1 cellular context compared by ENCODE assay signal in the genomic region with DNA sequence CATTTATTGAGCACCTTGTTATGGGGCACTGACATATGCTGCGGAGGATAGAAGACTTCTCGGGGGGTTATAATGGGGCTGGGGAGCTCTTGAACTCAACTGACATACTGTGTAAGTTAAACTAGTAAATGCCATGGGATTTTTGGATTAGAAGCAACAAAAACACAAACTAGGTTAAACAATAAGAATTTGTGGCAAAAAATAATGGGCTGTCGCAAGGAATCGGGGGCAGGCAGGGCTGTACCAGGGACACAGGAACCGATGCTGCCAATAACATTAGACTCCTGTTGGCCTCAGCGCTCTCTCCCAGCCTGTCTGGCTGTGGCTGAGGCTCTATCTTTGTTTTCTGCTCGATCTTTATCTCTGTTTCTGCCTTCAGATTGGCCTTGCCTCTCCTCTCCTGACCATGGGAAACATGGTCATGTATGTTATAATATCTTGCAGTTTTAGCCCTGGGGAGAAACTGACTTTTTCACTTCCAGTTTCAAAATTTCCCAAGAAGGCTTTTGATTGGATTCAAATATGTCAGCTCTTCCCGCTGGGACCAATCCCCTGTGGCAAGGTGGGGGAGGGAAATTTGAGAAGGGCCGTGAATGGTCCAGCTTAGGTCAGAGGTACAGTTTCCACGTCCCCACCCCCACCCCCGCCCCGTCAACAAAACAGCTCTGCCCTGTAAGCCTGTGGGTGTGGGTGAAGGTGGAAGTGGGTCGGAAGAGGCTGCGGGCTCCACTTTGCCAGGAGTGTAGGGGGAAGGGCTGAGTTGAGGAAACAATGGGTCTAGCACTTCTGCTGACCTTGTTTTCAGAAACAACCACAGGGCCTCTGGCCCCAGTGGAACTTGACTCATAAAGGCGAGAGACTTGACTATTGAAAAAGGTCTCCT.
TF ChIP-seq lines count a peak whose summit lies in the region.

No MANE protein-coding gene starts in this region.

TF ChIP-seq in K562, 482 proteins besides CTCF, POLR2A, EP300 and RAD21 (continued from another document and continues in another):
- TF ChIP-seq, protein P1, sequence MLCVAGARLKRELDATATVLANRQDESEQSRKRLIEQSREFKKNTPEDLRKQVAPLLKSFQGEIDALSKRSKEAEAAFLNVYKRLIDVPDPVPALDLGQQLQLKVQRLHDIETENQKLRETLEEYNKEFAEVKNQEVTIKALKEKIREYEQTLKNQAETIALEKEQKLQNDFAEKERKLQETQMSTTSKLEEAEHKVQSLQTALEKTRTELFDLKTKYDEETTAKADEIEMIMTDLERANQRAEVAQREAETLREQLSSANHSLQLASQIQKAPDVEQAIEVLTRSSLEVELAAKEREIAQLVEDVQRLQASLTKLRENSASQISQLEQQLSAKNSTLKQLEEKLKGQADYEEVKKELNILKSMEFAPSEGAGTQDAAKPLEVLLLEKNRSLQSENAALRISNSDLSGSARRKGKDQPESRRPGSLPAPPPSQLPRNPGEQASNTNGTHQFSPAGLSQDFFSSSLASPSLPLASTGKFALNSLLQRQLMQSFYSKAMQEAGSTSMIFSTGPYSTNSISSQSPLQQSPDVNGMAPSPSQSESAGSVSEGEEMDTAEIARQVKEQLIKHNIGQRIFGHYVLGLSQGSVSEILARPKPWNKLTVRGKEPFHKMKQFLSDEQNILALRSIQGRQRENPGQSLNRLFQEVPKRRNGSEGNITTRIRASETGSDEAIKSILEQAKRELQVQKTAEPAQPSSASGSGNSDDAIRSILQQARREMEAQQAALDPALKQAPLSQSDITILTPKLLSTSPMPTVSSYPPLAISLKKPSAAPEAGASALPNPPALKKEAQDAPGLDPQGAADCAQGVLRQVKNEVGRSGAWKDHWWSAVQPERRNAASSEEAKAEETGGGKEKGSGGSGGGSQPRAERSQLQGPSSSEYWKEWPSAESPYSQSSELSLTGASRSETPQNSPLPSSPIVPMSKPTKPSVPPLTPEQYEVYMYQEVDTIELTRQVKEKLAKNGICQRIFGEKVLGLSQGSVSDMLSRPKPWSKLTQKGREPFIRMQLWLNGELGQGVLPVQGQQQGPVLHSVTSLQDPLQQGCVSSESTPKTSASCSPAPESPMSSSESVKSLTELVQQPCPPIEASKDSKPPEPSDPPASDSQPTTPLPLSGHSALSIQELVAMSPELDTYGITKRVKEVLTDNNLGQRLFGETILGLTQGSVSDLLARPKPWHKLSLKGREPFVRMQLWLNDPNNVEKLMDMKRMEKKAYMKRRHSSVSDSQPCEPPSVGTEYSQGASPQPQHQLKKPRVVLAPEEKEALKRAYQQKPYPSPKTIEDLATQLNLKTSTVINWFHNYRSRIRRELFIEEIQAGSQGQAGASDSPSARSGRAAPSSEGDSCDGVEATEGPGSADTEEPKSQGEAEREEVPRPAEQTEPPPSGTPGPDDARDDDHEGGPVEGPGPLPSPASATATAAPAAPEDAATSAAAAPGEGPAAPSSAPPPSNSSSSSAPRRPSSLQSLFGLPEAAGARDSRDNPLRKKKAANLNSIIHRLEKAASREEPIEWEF (CRISPR knock-in tag; IDR thresholded peaks at IDR 0.05): 0 out of 2 replicates have a peak, but pooled peaks have one; percentile 12
- TF ChIP-seq LCOR (CRISPR knock-in tag; IDR thresholded peaks at IDR 0.05) (peak; percentile 61; the same call in 1 of the 2 replicates), ZNF354B (CRISPR knock-in tag; IDR thresholded peaks at IDR 0.05) (no peak), FOXJ2 (tag; IDR thresholded peaks at IDR 0.05) (peak; percentile 51; the same call in 1 of the 2 replicates), NR2C1 (IDR thresholded peaks at IDR 0.05) (no peak; the same call in none of the 2 replicates), NR2C1 (tag; IDR thresholded peaks at IDR 0.05) (peak; percentile 45; the same call in 1 of the 2 replicates), KLF6 (CRISPR knock-in tag; IDR thresholded peaks at IDR 0.05; ENCODE audit: borderline replicate concordance) (0 out of 2 replicates have a peak, but pooled peaks have one; percentile 10), ZNF639 (CRISPR knock-in tag; conservative IDR thresholded peaks at IDR 0.05 in 1 of 2, IDR thresholded peaks at IDR 0.05 in 1 of 2) (peak in 1 of 2 experiments; percentile 58; a peak in 1 of 4 replicates), TOE1 (IDR thresholded peaks at IDR 0.05; ENCODE audit: borderline replicate concordance) (no peak; the same call in 1 of the 2 replicates), TOE1 (CRISPR knock-in tag; IDR thresholded peaks at IDR 0.05; ENCODE audit: borderline replicate concordance, low read depth) (no peak), TCF7 (IDR thresholded peaks at IDR 0.05; ENCODE audit: borderline replicate concordance) (no peak), TBL1XR1 (IDR thresholded peaks at IDR 0.05; ENCODE audit: low read length in 2 of 2) (peak in 1 of 2 experiments; percentile 59; a peak in 2 of 4 replicates), ZNF311 (CRISPR knock-in tag; IDR thresholded peaks at IDR 0.05) (peak; percentile 58; the same call in 1 of the 2 replicates), PHF8 (IDR thresholded peaks at IDR 0.05; ENCODE audit: borderline replicate concordance, low read length) (peak; percentile 8; the same call in 1 of the 2 replicates), HDAC3 (IDR thresholded peaks at IDR 0.05; ENCODE audit: borderline replicate concordance, partially characterized antibody) (no peak), ETV6 (IDR thresholded peaks at IDR 0.05; ENCODE audit: borderline replicate concordance in 1 of 2, low read depth in 2 of 2, low read length in 1 of 2) (0 out of 4 replicates have a peak, but pooled peaks of 1 of the 2 experiments have one; percentile 12), ETV6 (CRISPR knock-in tag; IDR thresholded peaks at IDR 0.05; ENCODE audit: borderline replicate concordance) (no peak), XRCC4 (IDR thresholded peaks at IDR 0.05; ENCODE audit: extremely low read depth, insufficient read depth, insufficient read length) (no peak), NFYB (IDR thresholded peaks at IDR 0.05; ENCODE audit: extremely low read depth, insufficient read length) (peak; percentile 77), ID3 (CRISPR knock-in tag; IDR thresholded peaks at IDR 0.05) (no peak), ID3 (tag; IDR thresholded peaks at IDR 0.05) (0 out of 2 replicates have a peak, but pooled peaks have one; percentile 13), CC2D1A (IDR thresholded peaks at IDR 0.05) (peak; percentile 46), ZBTB2 (IDR thresholded peaks at IDR 0.05) (0 out of 2 replicates have a peak, but pooled peaks have one; percentile 44), SMARCE1 (IDR thresholded peaks at IDR 0.05) (no peak), SUPT5H (IDR thresholded peaks at IDR 0.05) (peak; percentile 26), PREB (CRISPR knock-in tag; IDR thresholded peaks at IDR 0.05) (no peak), HDAC2 (IDR thresholded peaks at IDR 0.05) (peak; percentile 13; the same call in 1 of the 2 replicates), GABPA (tag; conservative IDR thresholded peaks at IDR 0.05; ENCODE audit: low read depth) (peak; percentile 38; the same call in 1 of the 2 replicates), NCOR1 (IDR thresholded peaks at IDR 0.05) (peak; percentile 35; the same call in 1 of the 2 replicates), ZSCAN29 (IDR thresholded peaks at IDR 0.05) (0 out of 2 replicates have a peak, but pooled peaks have one; percentile 4), CHD2 (IDR thresholded peaks at IDR 0.05; ENCODE audit: low read depth, low read length) (peak; percentile 62; the same call in 1 of the 2 replicates), NFXL1 (CRISPR knock-in tag; IDR thresholded peaks at IDR 0.05) (no peak)
- TF ChIP-seq, protein P2, sequence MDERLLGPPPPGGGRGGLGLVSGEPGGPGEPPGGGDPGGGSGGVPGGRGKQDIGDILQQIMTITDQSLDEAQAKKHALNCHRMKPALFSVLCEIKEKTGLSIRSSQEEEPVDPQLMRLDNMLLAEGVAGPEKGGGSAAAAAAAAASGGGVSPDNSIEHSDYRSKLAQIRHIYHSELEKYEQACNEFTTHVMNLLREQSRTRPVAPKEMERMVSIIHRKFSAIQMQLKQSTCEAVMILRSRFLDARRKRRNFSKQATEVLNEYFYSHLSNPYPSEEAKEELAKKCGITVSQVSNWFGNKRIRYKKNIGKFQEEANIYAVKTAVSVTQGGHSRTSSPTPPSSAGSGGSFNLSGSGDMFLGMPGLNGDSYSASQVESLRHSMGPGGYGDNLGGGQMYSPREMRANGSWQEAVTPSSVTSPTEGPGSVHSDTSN (CRISPR knock-in tag; IDR thresholded peaks at IDR 0.05; ENCODE audit: low read depth): no peak
- TF ChIP-seq, protein P2 (tag; conservative IDR thresholded peaks at IDR 0.05; ENCODE audit: low read depth): peak; percentile 42; the same call in 1 of the 2 replicates
- TF ChIP-seq, protein P3, sequence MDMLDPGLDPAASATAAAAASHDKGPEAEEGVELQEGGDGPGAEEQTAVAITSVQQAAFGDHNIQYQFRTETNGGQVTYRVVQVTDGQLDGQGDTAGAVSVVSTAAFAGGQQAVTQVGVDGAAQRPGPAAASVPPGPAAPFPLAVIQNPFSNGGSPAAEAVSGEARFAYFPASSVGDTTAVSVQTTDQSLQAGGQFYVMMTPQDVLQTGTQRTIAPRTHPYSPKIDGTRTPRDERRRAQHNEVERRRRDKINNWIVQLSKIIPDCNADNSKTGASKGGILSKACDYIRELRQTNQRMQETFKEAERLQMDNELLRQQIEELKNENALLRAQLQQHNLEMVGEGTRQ (CRISPR knock-in tag; IDR thresholded peaks at IDR 0.05): no peak
- TF ChIP-seq, protein P4, sequence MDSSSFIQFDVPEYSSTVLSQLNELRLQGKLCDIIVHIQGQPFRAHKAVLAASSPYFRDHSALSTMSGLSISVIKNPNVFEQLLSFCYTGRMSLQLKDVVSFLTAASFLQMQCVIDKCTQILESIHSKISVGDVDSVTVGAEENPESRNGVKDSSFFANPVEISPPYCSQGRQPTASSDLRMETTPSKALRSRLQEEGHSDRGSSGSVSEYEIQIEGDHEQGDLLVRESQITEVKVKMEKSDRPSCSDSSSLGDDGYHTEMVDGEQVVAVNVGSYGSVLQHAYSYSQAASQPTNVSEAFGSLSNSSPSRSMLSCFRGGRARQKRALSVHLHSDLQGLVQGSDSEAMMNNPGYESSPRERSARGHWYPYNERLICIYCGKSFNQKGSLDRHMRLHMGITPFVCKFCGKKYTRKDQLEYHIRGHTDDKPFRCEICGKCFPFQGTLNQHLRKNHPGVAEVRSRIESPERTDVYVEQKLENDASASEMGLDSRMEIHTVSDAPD (CRISPR knock-in tag; IDR thresholded peaks at IDR 0.05): no peak
